In genomic region chr9:2464624-2465023, GRCh38 we compare ENCODE assay signal across 9 cellular contexts.
"Had no signal": no experiment of that assay in that cellular context is flagged by ENCODE, and none has a peak within 500 bp of the region (broad histone marks: within the 10 kb centered on the region; RNA-seq: fewer than 3 reads in every experiment).

No MANE protein-coding gene starts in this region.

- ATAC-seq: K562 had no signal

- H3K27ac ChIP-seq: GM23248, HL-60 had no signal

- FAIRE-seq: H54, K562 had no signal

- H2AFZ ChIP-seq: GM23248 had no signal

- DNase-seq: GM23248, GOT3, H9, HCEC 1CT, IMR-90, KG1 had no signal

- H3K9ac ChIP-seq: GM23248 had no signal

- H3K4me3 ChIP-seq: GM23248, K562 had no signal
